In genomic region chr11:121113611-121114010, GRCh38 we compare ENCODE assay signal across 21 cellular contexts.
"Had no signal": no experiment of that assay in that cellular context is flagged by ENCODE, and none has a peak within 500 bp of the region (broad histone marks: within the 10 kb centered on the region; RNA-seq: fewer than 3 reads in every experiment).

No MANE protein-coding gene starts in this region.

- ATAC-seq: activated CD4-positive, CD25-positive, alpha-beta regulatory T cell treated with anti-CD3 and anti-CD28 coated beads, Interleukin-2, amount 50 U/mL, for 24 hours; activated CD8-positive, alpha-beta T cell treated with anti-CD3 and anti-CD28 coated beads for 36 hours; activated T-cell treated with anti-CD3 and anti-CD28 coated beads, Interleukin-2, amount 50 U/mL, for 72 hours; PC-3; SK-N-SH treated with all-trans-retinoic acid at 6 μM for 48 hours had no signal

- H3K36me3 Mint-ChIP-seq: activated naive CD4-positive, alpha-beta T cell treated with anti-CD3 and anti-CD28 coated beads, Interleukin-2, amount 10 ng/mL, durations not matched to agents 7 days and 5 days; activated naive CD8-positive, alpha-beta T cell treated with anti-CD3 and anti-CD28 coated beads for 36 hours had no signal

- H3K9me3 ChIP-seq: SJSA1 had no signal

- H3K27ac Mint-ChIP-seq: activated CD8-positive, alpha-beta T cell treated with anti-CD3 and anti-CD28 coated beads for 36 hours; activated naive CD4-positive, alpha-beta T cell treated with anti-CD3 and anti-CD28 coated beads, Interleukin-2, amount 10 ng/mL, durations not matched to agents 7 days and 5 days; activated naive CD8-positive, alpha-beta T cell treated with anti-CD3 and anti-CD28 coated beads for 36 hours; activated T-cell treated with anti-CD3 and anti-CD28 coated beads, Interleukin-2, amount 50 U/mL, for 72 hours; activated T-helper 2 cell treated with anti-CD3 and anti-CD28 coated beads, Interferon-gamma antibody, Interleukin-2, Interleukin-4, amounts not matched to agents 10 μg/mL and 5 μg/mL and 100 μg/mL, durations not matched to agents 14 hours and 24 hours and 36 hours; T-helper 2 cell treated with Interferon-gamma antibody and Interleukin-4, amounts not matched to agents 5 μg/mL and 100 μg/mL, for 36 hours had no signal

- H3K4me1 Mint-ChIP-seq: activated naive CD4-positive, alpha-beta T cell treated with anti-CD3 and anti-CD28 coated beads, Interleukin-2, amount 10 ng/mL, durations not matched to agents 7 days and 5 days had no signal

- H3K4me1 ChIP-seq: SJSA1 had no signal

- DNase-seq: activated CD4-positive, alpha-beta T cell treated with anti-CD3 and anti-CD28 coated beads for 4 hours; activated CD8-positive, alpha-beta memory T cell treated with anti-CD3 and anti-CD28 coated beads, Interleukin-2, amount 50 U/mL, for 4 hours; activated CD8-positive, alpha-beta T cell treated with anti-CD3 and anti-CD28 coated beads for 36 hours; activated gamma-delta T cell treated with Interleukin-2 at 50 U/mL for 16 hours; activated naive CD4-positive, alpha-beta T cell treated with anti-CD3 and anti-CD28 coated beads, Interleukin-2, amount 10 ng/mL, durations not matched to agents 7 days and 5 days; activated naive CD8-positive, alpha-beta T cell treated with anti-CD3 and anti-CD28 coated beads for 36 hours; activated T-cell treated with anti-CD3 and anti-CD28 coated beads, Interleukin-2, amount 50 U/mL, for 72 hours; Karpas-422; NCI-H1930; NCI-H446; NCI-H524; PC-3; SHP77; SW 1271 had no signal

- H3K36me3 ChIP-seq: SJSA1 had no signal

- H3K27ac ChIP-seq: SJSA1 had no signal

- H3K4me3 Mint-ChIP-seq: activated CD8-positive, alpha-beta T cell treated with anti-CD3 and anti-CD28 coated beads for 36 hours; activated naive CD4-positive, alpha-beta T cell treated with anti-CD3 and anti-CD28 coated beads, Interleukin-2, amount 10 ng/mL, durations not matched to agents 7 days and 5 days; activated naive CD8-positive, alpha-beta T cell treated with anti-CD3 and anti-CD28 coated beads for 36 hours; activated T-cell treated with anti-CD3 and anti-CD28 coated beads, Interleukin-2, amount 50 U/mL, for 72 hours; T-helper 2 cell treated with Interferon-gamma antibody and Interleukin-4, amounts not matched to agents 5 μg/mL and 100 μg/mL, for 36 hours had no signal

- FAIRE-seq: K562, RCC 7860 had no signal

- H3K4me3 ChIP-seq: K562, SJSA1 had no signal

- H3K9me3 Mint-ChIP-seq: activated CD8-positive, alpha-beta T cell treated with anti-CD3 and anti-CD28 coated beads for 36 hours; activated naive CD4-positive, alpha-beta T cell treated with anti-CD3 and anti-CD28 coated beads, Interleukin-2, amount 10 ng/mL, durations not matched to agents 7 days and 5 days; activated naive CD8-positive, alpha-beta T cell treated with anti-CD3 and anti-CD28 coated beads for 36 hours; activated T-cell treated with anti-CD3 and anti-CD28 coated beads, Interleukin-2, amount 50 U/mL, for 72 hours; activated T-helper 2 cell treated with anti-CD3 and anti-CD28 coated beads, Interferon-gamma antibody, Interleukin-2, Interleukin-4, amounts not matched to agents 10 μg/mL and 5 μg/mL and 100 μg/mL, durations not matched to agents 14 hours and 24 hours and 36 hours; T-helper 2 cell treated with Interferon-gamma antibody and Interleukin-4, amounts not matched to agents 5 μg/mL and 100 μg/mL, for 36 hours had no signal
